8 cellular contexts compared by ENCODE assay signal in genomic region chr1:6052543-6053205, GRCh38. TPM values are rescaled to one million over a fixed set of nuclear protein-coding genes. Genes with fewer than 3 reads are reported as not detected.
DNase-seq lines count a peak whose midpoint lies in the region; ATAC-seq and TF ChIP-seq lines count a peak whose summit lies in the region.

No MANE protein-coding gene starts in this region.

- peak; percentile 47 for TF ChIP-seq CTCF in colonic mucosa (IDR thresholded peaks at IDR 0.05)

- no peak overlapping the region for H3K9ac ChIP-seq in colonic mucosa (ENCODE audit: low read depth in 2 of 2, low read length in 2 of 2)

- H3K4me3 ChIP-seq in colonic mucosa: no peak overlapping the region

- H3K4me3 Mint-ChIP-seq in T-helper 2 cell treated with Interferon-gamma antibody and Interleukin-4, amounts not matched to agents 5 μg/mL and 100 μg/mL, for 36 hours: no peak overlapping the region

- H3K9me3 ChIP-seq in colonic mucosa: no peaks in the 10 kb centered on the region

- H3K27me3 ChIP-seq in colonic mucosa: no peaks in the 10 kb centered on the region

- H3K9me3 Mint-ChIP-seq in T-helper 2 cell treated with Interferon-gamma antibody and Interleukin-4, amounts not matched to agents 5 μg/mL and 100 μg/mL, for 36 hours: no peaks in the 10 kb centered on the region

- H3K4me1 ChIP-seq in colonic mucosa: no peaks in the 10 kb centered on the region

- ATAC-seq in left colon (peak; percentile 69), GM18858 (IDR thresholded peaks at IDR 0.05; ENCODE audit: unreplicated experiment) (no peak)
- ATAC-seq in stimulated activated naive CD8-positive, alpha-beta T cell treated with anti-CD3 and anti-CD28 coated beads, Interleukin-15, Interleukin-2, amounts not matched to agents 100 U/mL and 50 U/mL, for 24 hours: no peak

- H3K27ac ChIP-seq in colonic mucosa: no peak overlapping the region

- H3K27ac Mint-ChIP-seq in T-helper 2 cell treated with Interferon-gamma antibody and Interleukin-4, amounts not matched to agents 5 μg/mL and 100 μg/mL, for 36 hours: no peak overlapping the region

- intact Hi-C loops in colonic mucosa (cut with DNase I) (loop anchor here (10.0 kb wide), 1 partner anchor 122 kb away; no protein-coding TSS in a partner anchor), left colon (cut with DNase I, micrococcal nuclease) (no loop called here)

- peaks cover 53% of the 10 kb centered on the region for H3K36me3 Mint-ChIP-seq in T-helper 2 cell treated with Interferon-gamma antibody and Interleukin-4, amounts not matched to agents 5 μg/mL and 100 μg/mL, for 36 hours (ENCODE audit: low read depth)

- H3K36me3 ChIP-seq in colonic mucosa: no peaks in the 10 kb centered on the region

- no peaks in the 10 kb centered on the region for H3K27me3 Mint-ChIP-seq in T-helper 2 cell treated with Interferon-gamma antibody and Interleukin-4, amounts not matched to agents 5 μg/mL and 100 μg/mL, for 36 hours (ENCODE audit: low read depth)

- DNase-seq in NCI-H510A treated with DMSO at 0.1 percent for 48 hours (lab: John Stamatoyannopoulos, UW): peak; percentile 96
- no peak for DNase-seq in NCI-H510A (lab: John Stamatoyannopoulos, UW)
- peak; percentile 97 for DNase-seq in NCI-H1092 treated with DMSO at 0.1 percent for 48 hours (lab: John Stamatoyannopoulos, UW)
- DNase-seq in T-helper 2 cell treated with Interferon-gamma antibody and Interleukin-4, amounts not matched to agents 5 μg/mL and 100 μg/mL, for 36 hours (ENCODE audit: low spot score): peak; percentile 27
- peak; percentile 52 for DNase-seq in colonic mucosa
- DNase-seq in left colon: peak; percentile 44 to 79
- peak; percentile 43 for DNase-seq in stimulated activated naive CD8-positive, alpha-beta T cell treated with anti-CD3 and anti-CD28 coated beads, Interleukin-15, Interleukin-2, amounts not matched to agents 100 U/mL and 50 U/mL, for 24 hours

- peaks cover 5% of the 10 kb centered on the region for H3K4me1 Mint-ChIP-seq in T-helper 2 cell treated with Interferon-gamma antibody and Interleukin-4, amounts not matched to agents 5 μg/mL and 100 μg/mL, for 36 hours (ENCODE audit: low read depth)

RNA-seq across cellular contexts. Expression of gene KCNAB2, which starts 7.0 kb away (rescaled TPM):
- total RNA-seq in colonic mucosa (1 to 10 TPM; 4.7 to 6.4 TPM), left colon (1 to 10 TPM; 4.2 to 7.5 TPM)
